8 cellular contexts compared by ENCODE assay signal in genomic region chr16:67845291-67846062, GRCh38. TPM values are rescaled to one million over a fixed set of nuclear protein-coding genes. Genes with fewer than 3 reads are reported as not detected.
A peak's percentile ranks its signal among the peaks of the same experiment; 100 is the strongest.
DNase-seq lines count a peak whose midpoint lies in the region; ATAC-seq and TF ChIP-seq lines count a peak whose summit lies in the region.

No MANE protein-coding gene starts in this region.

- H3K27ac ChIP-seq in IMR-90 (ENCODE audit: insufficient read depth, low read length): peak overlapping the region; percentile 98; the same call in 1 of the 2 replicates
- peak overlapping the region; percentile 81 for H3K27ac ChIP-seq in muscle layer of duodenum (ENCODE audit: low read length)

- H3K23ac ChIP-seq in IMR-90 (ENCODE audit: low read depth, low read length): peak overlapping the region; percentile 96

- H4K5ac ChIP-seq in IMR-90 (ENCODE audit: low read depth, low read length): peak overlapping the region; percentile 98

- peak overlapping the region; percentile 4; the same call in 1 of the 2 replicates for H2BK20ac ChIP-seq in IMR-90 (ENCODE audit: low read depth, low read length)

- POLR2A ChIA-PET in IMR-90 (lab: Charles Lee; ENCODE audit: unreplicated experiment): no interaction called here
- POLR2A ChIA-PET in MCF 10A (lab: Yijun Ruan, JAX): interaction anchor here (0.6 to 8.4 kb wide), 17 partner anchors 10 to 298 kb away, joined by 3 to 141 read pairs (median 7); partner anchors contain the start of genes EDC4, GFOD2, PSKH1 and PSMB10

- peak overlapping the region; percentile 87 for H3K4me3 Mint-ChIP-seq in MCF 10A (ENCODE audit: unreplicated experiment)

- dilution Hi-C loops in IMR-90 (cut with HindIII; ENCODE audit: low sequenced_read_pairs, unreplicated experiment): no loop called here

- H3K56ac ChIP-seq in IMR-90 (ENCODE audit: extremely low read depth, insufficient read depth, low read length): peak overlapping the region; percentile 76

- peak overlapping the region; percentile 88 for H3K14ac ChIP-seq in IMR-90 (replicated peaks; ENCODE audit: low read depth, low read length)

- no peak for ATAC-seq in IMR-90 (ENCODE audit: low read depth)
- no peak for ATAC-seq in GM19351 (IDR thresholded peaks at IDR 0.05; ENCODE audit: unreplicated experiment)

- no peak for TF ChIP-seq RAD21 in IMR-90 (IDR thresholded peaks at IDR 0.05; ENCODE audit: low read length)

- no peak for TF ChIP-seq POLR2A in IMR-90 (IDR thresholded peaks at IDR 0.05; ENCODE audit: low read depth, low read length)

- CTCF ChIA-PET in IMR-90 (lab: Yijun Ruan, JAX): interaction anchor here (0.8 to 0.9 kb wide), 2 partner anchors 29 to 97 kb away, joined by 3 to 4 read pairs; no protein-coding TSS in a partner anchor
- CTCF ChIA-PET in MCF 10A (lab: Yijun Ruan, JAX): interaction anchor here (0.6 to 4.2 kb wide), 19 partner anchors 9 to 372 kb away, joined by 3 to 45 read pairs (median 3); partner anchors contain the start of gene NRN1L

- H3K4me3 ChIP-seq in BE2C (ENCODE audit: low read depth, low read length) (peak overlapping the region; percentile 96), IMR-90 (ENCODE audit: insufficient read depth, low read depth, low read length) (peak overlapping the region; percentile 53; the same call in 1 of the 2 replicates), muscle layer of duodenum (ENCODE audit: low read depth in 1 of 2, low read length in 2 of 2) (peak overlapping the region; percentile 84 to 97)

- no peaks in the 10 kb centered on the region for H3K9me3 Mint-ChIP-seq in MCF 10A (ENCODE audit: unreplicated experiment)

- peak overlapping the region; percentile 12; the same call in 1 of the 3 replicates for H2BK15ac ChIP-seq in IMR-90 (ENCODE audit: low read depth, low read length)

- 84% methylated on average over 5 of the region's 5 CpGs; no CpG with 5 or more reads in 1 of the 2 experiments for WGBS in IMR-90 (ENCODE audit: extremely low coverage in 2 of 2, insufficient read length in 1 of 2), 2 experiments

- in situ Hi-C loops in IMR-90 (cut with MboI; ENCODE audit: low sequenced_read_pairs): no loop called here

- peaks cover 16% of the 10 kb centered on the region for H3K4me1 Mint-ChIP-seq in MCF 10A (ENCODE audit: insufficient read depth, unreplicated experiment)

- peaks cover 5% of the 10 kb centered on the region; the same call in 1 of the 2 replicates for H3K36me3 ChIP-seq in BE2C
- 0 out of 2 replicates have a peak, but pooled peaks cover 2% of the 10 kb centered on the region for H3K36me3 ChIP-seq in IMR-90 (ENCODE audit: control insufficient read depth, insufficient read depth, low read length)
- peaks cover 0 to 10% of the 10 kb centered on the region in 2 donors for H3K36me3 ChIP-seq in muscle layer of duodenum (ENCODE audit: control insufficient read depth in 1 of 2, insufficient read depth in 2 of 2, low read length in 2 of 2)

- H3K79me1 ChIP-seq in IMR-90 (ENCODE audit: low read depth in 1 of 2, low read length in 2 of 2): peaks cover 24 to 66% of the 10 kb centered on the region in 2 experiments

- peak overlapping the region; percentile 65 for H3K27ac Mint-ChIP-seq in MCF 10A (ENCODE audit: low read depth, unreplicated experiment)

- H4K91ac ChIP-seq in IMR-90 (ENCODE audit: insufficient read depth, low read depth, low read length): peak overlapping the region; percentile 17; the same call in 1 of the 2 replicates

- H2AK9ac ChIP-seq in IMR-90 (replicated peaks; ENCODE audit: low read depth, low read length, poor library complexity): peak overlapping the region; percentile 93

- H3K27me3 ChIP-seq in BE2C (no peaks in the 10 kb centered on the region), IMR-90 (ENCODE audit: control insufficient read depth, insufficient read depth, low read length) (no peaks in the 10 kb centered on the region), muscle layer of duodenum (ENCODE audit: low read depth, low read length) (no peaks in the 10 kb centered on the region)

- intact Hi-C loops in IMR-90 (cut with micrococcal nuclease) (loop anchor here (2.0 kb wide), 1 partner anchor 27 kb away; the partner anchor contains the start of gene EDC4), MCF 10A (cut with micrococcal nuclease) (loop anchor here (2.0 to 10.0 kb wide), 3 partner anchors 15 to 321 kb away; partner anchors contain the start of gene RIPOR1)

- H3K18ac ChIP-seq in IMR-90 (ENCODE audit: low read depth, low read length): 0 out of 2 replicates have a peak overlapping the region, but pooled peaks have one; percentile 91

- H2AFZ ChIP-seq in IMR-90 (replicated peaks; ENCODE audit: low read length, poor library complexity): no peak overlapping the region

- peak overlapping the region; percentile 91 for H2BK5ac ChIP-seq in IMR-90 (ENCODE audit: low read depth, low read length, poor library complexity, severe bottlenecking)

- H3K9me3 ChIP-seq in BE2C: no peaks in the 10 kb centered on the region
- no peaks in the 10 kb centered on the region for H3K9me3 ChIP-seq in IMR-90 (ENCODE audit: control insufficient read depth, insufficient read depth, low read length)
- no peaks in the 10 kb centered on the region for H3K9me3 ChIP-seq in muscle layer of duodenum (ENCODE audit: control insufficient read depth in 1 of 2, low read length in 2 of 2)

- peak overlapping the region; percentile 83 for H2AK5ac ChIP-seq in IMR-90 (ENCODE audit: low read depth, low read length)

- H3K4me2 ChIP-seq in IMR-90 (ENCODE audit: low read depth, low read length): peak overlapping the region; percentile 96

- H4K8ac ChIP-seq in IMR-90 (ENCODE audit: low read depth in 2 of 2, low read length in 2 of 2): peak overlapping the region; percentile 83 to 95

- TF ChIP-seq CTCF in BE2C (IDR thresholded peaks at IDR 0.05; ENCODE audit: low read depth, low read length): no peak
- TF ChIP-seq CTCF in IMR-90 (conservative IDR thresholded peaks at IDR 0.05; ENCODE audit: low read depth, low read length): no peak
- TF ChIP-seq CTCF in MCF 10A (IDR thresholded peaks at IDR 0.05; ENCODE audit: unreplicated experiment): no peak

- H3K27me3 Mint-ChIP-seq in MCF 10A (ENCODE audit: insufficient read depth, unreplicated experiment): no peaks in the 10 kb centered on the region

- no peak for DNase-seq in BE2C
- DNase-seq in IMR-90: no peak
- DNase-seq in MCF 10A (ENCODE audit: unreplicated experiment): no peak
- DNase-seq in NCI-H2227 treated with DMSO at 0.1 percent for 48 hours (lab: John Stamatoyannopoulos, UW): no peak
- no peak for DNase-seq in AG08395 (ENCODE audit: low spot score)
- DNase-seq in AML-193 (lab: John Stamatoyannopoulos, UW): no peak

- peak overlapping the region; percentile 92 for H3K4ac ChIP-seq in IMR-90 (ENCODE audit: low read depth, low read length)

- peaks cover 21% of the 10 kb centered on the region for H3K9me1 ChIP-seq in IMR-90 (ENCODE audit: insufficient read depth, low read length)

- no TSS peak for BruUV-seq in IMR-90 (replicated peaks; lab: Mats Ljungman, UMichigan)
- BruUV-seq in MCF 10A (replicated peaks; lab: Mats Ljungman, UMichigan): no TSS peak

- H3K9ac ChIP-seq in IMR-90 (ENCODE audit: low read depth, low read length): peak overlapping the region; percentile 94

- peaks cover 24% of the 10 kb centered on the region for H3K36me3 Mint-ChIP-seq in MCF 10A (ENCODE audit: insufficient read depth, unreplicated experiment)

- H2BK120ac ChIP-seq in IMR-90 (ENCODE audit: low read depth, low read length): peak overlapping the region; percentile 76; the same call in 1 of the 2 replicates

- H4K20me1 ChIP-seq in IMR-90 (ENCODE audit: insufficient read depth, low read length): peaks cover 38% of the 10 kb centered on the region

- H3K4me1 ChIP-seq in BE2C: no peaks in the 10 kb centered on the region
- H3K4me1 ChIP-seq in IMR-90 (ENCODE audit: control insufficient read depth, insufficient read depth, low read length): peaks cover 13% of the 10 kb centered on the region
- H3K4me1 ChIP-seq in muscle layer of duodenum (ENCODE audit: control insufficient read depth in 1 of 2, insufficient read depth in 2 of 2, low read length in 2 of 2): peaks cover 26 to 51% of the 10 kb centered on the region in 2 donors

TF ChIP-seq in IMR-90, 13 proteins besides CTCF, POLR2A, EP300 and RAD21 (continues in another document):
- no peak for TF ChIP-seq NFE2L2 (IDR thresholded peaks at IDR 0.05; ENCODE audit: low read depth, low read length)
- TF ChIP-seq CHD1 (IDR thresholded peaks at IDR 0.05; ENCODE audit: low read depth, low read length): no peak
- TF ChIP-seq SMC3 (IDR thresholded peaks at IDR 0.05; ENCODE audit: low read depth, low read length): no peak

RNA-seq across cellular contexts. Expression of gene NUTF2, which starts 1.3 kb away (rescaled TPM):
- polyA plus RNA-seq in BE2C (2012; ENCODE audit: insufficient read depth, insufficient read length, low read depth): 355 TPM
- total RNA-seq in IMR-90 (2012; rRNA removed): 42.7 and 55.0 TPM in 2 replicates
- 361 and 399 TPM in 2 replicates for polyA plus RNA-seq in IMR-90 (2012; rRNA removed)
- 92.1 and 120 TPM in 2 replicates for polyA plus RNA-seq in IMR-90 (2012; cell fraction: cytosol; rRNA removed)
- 102 and 127 TPM in 2 replicates for polyA plus RNA-seq in IMR-90 (2012; cell fraction: nucleus; rRNA removed; ENCODE audit: low replicate concordance)
- 133 TPM in 2 replicates for total RNA-seq in MCF 10A (2022)

RNA-seq across cellular contexts. Expression of gene CENPT, which starts 2.0 kb away (rescaled TPM):
- polyA plus RNA-seq in BE2C (2012; ENCODE audit: insufficient read depth, insufficient read length, low read depth): 97.8 TPM
- total RNA-seq in IMR-90 (2012; rRNA removed) (33.3 TPM in 2 replicates), MCF 10A (2022) (30.9 and 35.5 TPM in 2 replicates)
- polyA plus RNA-seq in IMR-90 (2012; rRNA removed): 83.1 and 86.4 TPM in 2 replicates
- polyA plus RNA-seq in IMR-90 (2012; cell fraction: cytosol; rRNA removed): 42.5 and 48.8 TPM in 2 replicates
- polyA plus RNA-seq in IMR-90 (2012; cell fraction: nucleus; rRNA removed; ENCODE audit: low replicate concordance): 500 and 808 TPM in 2 replicates

RNA-seq across cellular contexts. Expression of gene THAP11, which starts 3.4 kb away (rescaled TPM):
- polyA plus RNA-seq in BE2C (2012; ENCODE audit: insufficient read depth, insufficient read length, low read depth): 116 TPM
- total RNA-seq in IMR-90 (2012; rRNA removed): 13.3 and 13.9 TPM in 2 replicates
- 14.5 and 16.7 TPM in 2 replicates for polyA plus RNA-seq in IMR-90 (2012; rRNA removed)
- polyA plus RNA-seq in IMR-90 (2012; cell fraction: cytosol; rRNA removed): 23.5 and 29.1 TPM in 2 replicates
- 7.1 and 11.0 TPM in 2 replicates for polyA plus RNA-seq in IMR-90 (2012; cell fraction: nucleus; rRNA removed; ENCODE audit: low replicate concordance)
- 18.3 and 20.5 TPM in 2 replicates for total RNA-seq in MCF 10A (2022)

RNA-seq across cellular contexts. Expression of gene EDC4, which starts 27.4 kb away (rescaled TPM):
- 95.2 TPM for polyA plus RNA-seq in BE2C (2012; ENCODE audit: insufficient read depth, insufficient read length, low read depth)
- 33.2 and 34.2 TPM in 2 replicates for total RNA-seq in IMR-90 (2012; rRNA removed)
- polyA plus RNA-seq in IMR-90 (2012; rRNA removed): 64.0 and 66.1 TPM in 2 replicates
- polyA plus RNA-seq in IMR-90 (2012; cell fraction: cytosol; rRNA removed): 30.7 and 38.1 TPM in 2 replicates
- 226 and 471 TPM in 2 replicates for polyA plus RNA-seq in IMR-90 (2012; cell fraction: nucleus; rRNA removed; ENCODE audit: low replicate concordance)
- 50.9 and 51.3 TPM in 2 replicates for total RNA-seq in MCF 10A (2022)

RNA-seq across cellular contexts. Expression of gene TSNAXIP1, which starts 38.8 kb away (rescaled TPM):
- 0.43 TPM for polyA plus RNA-seq in BE2C (2012; ENCODE audit: insufficient read depth, insufficient read length, low read depth)
- total RNA-seq in IMR-90 (2012; rRNA removed) (0.56 and 0.72 TPM in 2 replicates), MCF 10A (2022) (1.1 and 1.5 TPM in 2 replicates)
- polyA plus RNA-seq in IMR-90 (2012; rRNA removed): 1.4 and 1.6 TPM in 2 replicates
- 0.24 and 0.47 TPM in 2 replicates for polyA plus RNA-seq in IMR-90 (2012; cell fraction: cytosol; rRNA removed)
- polyA plus RNA-seq in IMR-90 (2012; cell fraction: nucleus; rRNA removed; ENCODE audit: low replicate concordance): 16.6 and 18.9 TPM in 2 replicates
